27 cellular contexts compared by ENCODE assay signal in the genomic region with DNA sequence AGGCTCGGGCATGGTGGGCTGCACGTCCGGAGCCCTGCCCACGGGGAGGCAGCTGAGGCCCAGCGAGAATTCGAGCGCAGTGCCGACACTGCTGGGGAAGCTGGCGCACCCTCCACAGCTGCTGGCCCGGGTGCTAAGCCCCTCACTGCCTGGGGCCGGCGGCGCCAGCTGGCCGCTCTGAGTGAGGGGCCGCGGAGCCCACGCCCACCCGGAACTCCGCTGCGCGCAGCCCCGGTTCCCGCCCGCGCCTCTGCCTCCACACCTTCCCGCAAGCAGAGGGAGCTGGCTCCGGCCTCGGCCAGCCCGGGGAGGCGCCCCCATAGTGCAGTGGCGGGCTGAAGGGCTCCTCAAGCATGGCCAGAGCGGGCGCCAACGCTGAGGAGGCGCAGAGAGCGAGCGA.
"Had no signal": no experiment of that assay in that cellular context is flagged by ENCODE, and none has a peak within 500 bp of the region (broad histone marks: within the 10 kb centered on the region; RNA-seq: fewer than 3 reads in every experiment).

No MANE protein-coding gene starts in this region.

- H3K27ac ChIP-seq: brain microvascular endothelial cell, coronary artery, dorsolateral prefrontal cortex, gastroesophageal sphincter, hepatocyte, parathyroid adenoma, psoas muscle, sigmoid colon, transverse colon had no signal

- H3K9me3 ChIP-seq: gastroesophageal sphincter, psoas muscle, sigmoid colon, transverse colon had no signal

- H3K36me3 ChIP-seq: brain microvascular endothelial cell, gastroesophageal sphincter, sigmoid colon, transverse colon had no signal

- H3K4me3 Mint-ChIP-seq: mesothelial cell of epicardium; naive B cell; stimulated activated naive B cell treated with anti-CD40 and anti-IgM and Interleukin-4, amounts not matched to agents 10 μg/mL and 1 μg/mL and 100 μg/mL, for 72 hours had no signal

- H3K27me3 Mint-ChIP-seq: naive B cell; stimulated activated naive B cell treated with anti-CD40 and anti-IgM and Interleukin-4, amounts not matched to agents 10 μg/mL and 1 μg/mL and 100 μg/mL, for 72 hours had no signal

- H3K4me3 ChIP-seq: coronary artery, dorsolateral prefrontal cortex, gastroesophageal sphincter, hepatocyte, psoas muscle, sigmoid colon, transverse colon had no signal

- H3K9ac ChIP-seq: parathyroid adenoma had no signal

- H2AFZ ChIP-seq: hepatocyte, parathyroid adenoma had no signal

- H3K36me3 Mint-ChIP-seq: mesothelial cell of epicardium; naive B cell; stimulated activated naive B cell treated with anti-CD40 and anti-IgM and Interleukin-4, amounts not matched to agents 10 μg/mL and 1 μg/mL and 100 μg/mL, for 72 hours had no signal

- H3K27me3 ChIP-seq: brain microvascular endothelial cell, dorsolateral prefrontal cortex, gastroesophageal sphincter, hepatocyte, sigmoid colon, transverse colon had no signal

- H3K27ac Mint-ChIP-seq: mesothelial cell of epicardium; naive B cell; stimulated activated naive B cell treated with anti-CD40 and anti-IgM and Interleukin-4, amounts not matched to agents 10 μg/mL and 1 μg/mL and 100 μg/mL, for 72 hours had no signal

- ATAC-seq: gastroesophageal sphincter; left colon; psoas muscle; stimulated activated naive B cell treated with anti-CD40 and anti-IgM and Interleukin-4, amounts not matched to agents 10 μg/mL and 1 μg/mL and 100 μg/mL, for 72 hours had no signal

- H3K4me1 Mint-ChIP-seq: mesothelial cell of epicardium; naive B cell; stimulated activated naive B cell treated with anti-CD40 and anti-IgM and Interleukin-4, amounts not matched to agents 10 μg/mL and 1 μg/mL and 100 μg/mL, for 72 hours had no signal

- DNase-seq: activated CD4-positive, alpha-beta T cell treated with anti-CD3 and anti-CD28 coated beads for 4 hours; activated CD4-positive, alpha-beta T cell treated with anti-CD3 and anti-CD28 coated beads, Interleukin-2, amount 50 U/mL, for 4 hours; activated CD8-positive, alpha-beta memory T cell treated with anti-CD3 and anti-CD28 coated beads for 24 hours; activated effector memory CD4-positive, alpha-beta T cell treated with anti-CD3 and anti-CD28 coated beads, Interleukin-2, amount 50 U/mL, for 16 hours; activated naive CD4-positive, alpha-beta T cell treated with anti-CD3 and anti-CD28 coated beads, Interleukin-2, amount 50 U/mL, for 16 hours; amniotic stem cell; brain microvascular endothelial cell; effector memory CD4-positive, alpha-beta T cell; left colon; mammary epithelial cell; naive B cell; nucleus accumbens; psoas muscle; sigmoid colon; small intestine; stimulated activated CD4-positive, alpha-beta T cell treated with anti-CD3 and anti-CD28 coated beads, Interleukin-1b, Interleukin-23, amount 100 ng/mL, for 48 hours; stimulated activated CD4-positive, alpha-beta T cell treated with anti-CD3 and anti-CD28 coated beads, Interleukin-4, amount 100 ng/mL, for 4 hours; stimulated activated CD8-positive, alpha-beta memory T cell treated with anti-CD3 and anti-CD28 coated beads, Interleukin-4, amount 100 ng/mL, for 48 hours; stimulated activated naive B cell treated with anti-CD40 and anti-IgM and Interleukin-4, amounts not matched to agents 10 μg/mL and 1 μg/mL and 100 μg/mL, for 72 hours; T-helper 2 cell; transverse colon had no signal

- H3K4me2 ChIP-seq: hepatocyte had no signal

- H3K4me1 ChIP-seq: gastroesophageal sphincter, parathyroid adenoma, psoas muscle, sigmoid colon, transverse colon had no signal
